Comparison of ENCODE assay signal across 11 cellular contexts in the genomic region with DNA sequence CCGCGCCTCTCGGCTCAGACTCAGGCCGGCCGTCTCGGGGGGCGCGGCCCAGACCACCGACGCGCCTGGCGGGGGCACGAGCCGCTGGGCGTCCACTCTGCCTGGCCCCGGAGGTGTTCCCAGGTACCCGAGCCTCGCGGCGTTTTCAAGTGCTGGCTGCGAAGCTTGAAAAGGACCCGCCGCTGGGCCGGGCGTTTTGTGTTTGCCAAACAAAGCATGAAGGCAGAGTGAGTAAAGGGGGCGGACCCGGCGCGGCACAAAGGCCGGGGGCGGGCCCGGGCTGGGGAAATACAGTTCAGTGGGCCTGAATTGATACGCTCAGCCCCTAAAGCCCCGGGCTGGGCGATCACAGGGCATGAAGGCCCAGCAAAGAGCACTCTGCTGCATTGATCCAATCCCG.
DNase-seq lines count a peak whose midpoint lies in the region; ATAC-seq, FAIRE-seq and TF ChIP-seq lines count a peak whose summit lies in the region.
"Had no signal": no experiment of that assay in that cellular context is flagged by ENCODE, and none has a peak within 500 bp of the region (broad histone marks: within the 10 kb centered on the region; RNA-seq: fewer than 3 reads in every experiment).

No MANE protein-coding gene starts in this region.

- H3K27me3 ChIP-seq in ovary: no peaks in the 10 kb centered on the region

- WGBS in ovary, 3 donors: 18 to 30% (median 23%) methylated on average over 35 to 36 of the region's 36 CpGs

- H3K4me3 Mint-ChIP-seq in neural crest cell: peak overlapping the region; percentile 84

- H3K4me3 ChIP-seq in ovary: no peak overlapping the region

- no peak for TF ChIP-seq EP300 in ovary (IDR thresholded peaks at IDR 0.05)

- no peaks in the 10 kb centered on the region for H3K4me1 ChIP-seq in ovary (ENCODE audit: insufficient read depth)

- no peak for TF ChIP-seq CTCF in neural crest cell (conservative IDR thresholded peaks at IDR 0.05)
- no peak for TF ChIP-seq CTCF in D721Med (IDR thresholded peaks at IDR 0.05; ENCODE audit: insufficient read depth, missing control alignments)
- TF ChIP-seq CTCF in ovary (IDR thresholded peaks at IDR 0.05): no peak

- no peak for TF ChIP-seq POLR2A in ovary (IDR thresholded peaks at IDR 0.05)

- H3K9me3 Mint-ChIP-seq in neural crest cell: no peaks in the 10 kb centered on the region

- H3K36me3 ChIP-seq in ovary: no peaks in the 10 kb centered on the region

- no peak for ATAC-seq in GM19328 (IDR thresholded peaks at IDR 0.05; ENCODE audit: unreplicated experiment)
- ATAC-seq in activated CD4-positive, CD25-positive, alpha-beta regulatory T cell treated with anti-CD3 and anti-CD28 coated beads, Interleukin-2, amount 50 U/mL, for 24 hours: no peak

- intact Hi-C loops in head of caudate nucleus (cut with DNase I) (no loop called here), ovary (cut with DNase I) (no loop called here)

- no peaks in the 10 kb centered on the region for H3K36me3 Mint-ChIP-seq in neural crest cell (ENCODE audit: low read depth)

- no peaks in the 10 kb centered on the region for H3K9me3 ChIP-seq in ovary

- DNase-seq in D341Med (ENCODE audit: low spot score): peak; percentile 8
- DNase-seq in NCI-H345 (lab: John Stamatoyannopoulos, UW): peak; percentile 26
- DNase-seq in head of caudate nucleus: peak in 23 of 42 donors; percentile 1 to 47 (median 16)
- peak; percentile 79 for DNase-seq in neural crest cell (ENCODE audit: low read depth, low spot score)
- DNase-seq in D721Med (ENCODE audit: insufficient read length, low spot score): no peak
- DNase-seq in ovary: no peak
- DNase-seq: activated CD8-positive, alpha-beta memory T cell treated with anti-CD3 and anti-CD28 coated beads for 24 hours had no signal

- H3K4me1 Mint-ChIP-seq in neural crest cell: peaks cover 40% of the 10 kb centered on the region

- H3K27ac Mint-ChIP-seq in neural crest cell (ENCODE audit: unreplicated experiment): peak overlapping the region; percentile 93

- H3K27me3 Mint-ChIP-seq in neural crest cell (ENCODE audit: low read depth): no peaks in the 10 kb centered on the region

- no peak for FAIRE-seq in D721Med (lab: Jason Lieb, UNC)
- FAIRE-seq: GM12891, islet of Langerhans had no signal

- no peak overlapping the region for H3K27ac ChIP-seq in ovary

Comparison
In these comparisons a context has a peak if more than half of its experiments do, and no peak if none do; other contexts are left out.
1. DNase-seq: peak in D341Med (single experiment), NCI-H345 (single experiment), head of caudate nucleus (23 of 42) and neural crest cell (single experiment); none in D721Med (single experiment) and ovary (0 of 5).